In genomic region chr5:40682431-40683017, GRCh38 we compare ENCODE assay signal across 1 cellular context.
TF ChIP-seq lines count a peak whose summit lies in the region.

No MANE protein-coding gene starts in this region.

TF ChIP-seq in endothelial cell of umbilical vein, 7 proteins besides CTCF, POLR2A, EP300 and RAD21:
- no peak for TF ChIP-seq EZH2 (IDR thresholded peaks at IDR 0.05; ENCODE audit: borderline replicate concordance, low read depth, low read length, severe bottlenecking)
